ENCODE assay signal across 25 cellular contexts in genomic region chr13:111402441-111402840, GRCh38.
"Had no signal": no experiment of that assay in that cellular context is flagged by ENCODE, and none has a peak within 500 bp of the region (broad histone marks: within the 10 kb centered on the region; RNA-seq: fewer than 3 reads in every experiment).

No MANE protein-coding gene starts in this region.

- H3K27me3 ChIP-seq: ovary, right atrium auricular region, right lobe of liver, testis, thyroid gland, upper lobe of left lung had no signal

- H3K4me3 ChIP-seq: lung, mucosa of descending colon, ovary, right atrium auricular region, right lobe of liver, smooth muscle cell, stomach, testis, thyroid gland, transverse colon, upper lobe of left lung had no signal

- ATAC-seq: left cardiac atrium; left lobe of liver; mucosa of descending colon; naive thymus-derived CD4-positive, alpha-beta T cell; natural killer cell treated with Interleukin-12 subunit alpha and Interleukin-12 subunit beta and Interleukin-15 and Interleukin-18, amount 100 ng/mL, for 72 hours; right lobe of liver; stimulated activated naive B cell treated with anti-CD40 and anti-IgM and Interleukin-4, amounts not matched to agents 10 μg/mL and 1 μg/mL and 100 μg/mL, for 72 hours; stimulated activated naive CD8-positive, alpha-beta T cell treated with anti-CD3 and anti-CD28 coated beads, Interleukin-15, Interleukin-2, amounts not matched to agents 100 U/mL and 50 U/mL, for 24 hours had no signal

- H3K36me3 ChIP-seq: ovary, right atrium auricular region, right lobe of liver, stomach, thyroid gland, transverse colon, upper lobe of left lung had no signal

- H3K27ac ChIP-seq: ovary, right atrium auricular region, right lobe of liver, stomach, testis, thyroid gland, transverse colon, upper lobe of left lung had no signal

- H3K9me3 ChIP-seq: mucosa of descending colon, ovary, right atrium auricular region, right lobe of liver, stomach, testis, thyroid gland, transverse colon, upper lobe of left lung had no signal

- H3K4me1 ChIP-seq: right atrium auricular region, right lobe of liver, stomach, testis, thyroid gland, transverse colon, upper lobe of left lung had no signal

- DNase-seq: hippocampal formation; kidney glomerular epithelial cell; left cardiac atrium; mesendoderm; midbrain; mucosa of descending colon; naive thymus-derived CD4-positive, alpha-beta T cell; stimulated activated CD4-positive, alpha-beta T cell treated with anti-CD3 and anti-CD28 coated beads, Interleukin-12 subunit alpha, Interleukin-12 subunit beta, amount 100 ng/mL, for 4 hours; stimulated activated CD4-positive, alpha-beta T cell treated with anti-CD3 and anti-CD28 coated beads, Interleukin-15, amount 100 ng/mL, for 24 hours; stimulated activated CD4-positive, alpha-beta T cell treated with anti-CD3 and anti-CD28 coated beads, Interleukin-2, amount 100 ng/mL, for 24 hours; stimulated activated CD4-positive, alpha-beta T cell treated with anti-CD3 and anti-CD28 coated beads, Interleukin-4, amount 100 ng/mL, for 1 hour; stimulated activated naive B cell treated with anti-CD40 and anti-IgM and Interleukin-4, amounts not matched to agents 10 μg/mL and 1 μg/mL and 100 μg/mL, for 72 hours; stimulated activated naive CD8-positive, alpha-beta T cell treated with anti-CD3 and anti-CD28 coated beads, Interleukin-15, Interleukin-2, amounts not matched to agents 100 U/mL and 50 U/mL, for 24 hours; stomach; testis; thyroid gland; transverse colon had no signal
